In the genomic region with DNA sequence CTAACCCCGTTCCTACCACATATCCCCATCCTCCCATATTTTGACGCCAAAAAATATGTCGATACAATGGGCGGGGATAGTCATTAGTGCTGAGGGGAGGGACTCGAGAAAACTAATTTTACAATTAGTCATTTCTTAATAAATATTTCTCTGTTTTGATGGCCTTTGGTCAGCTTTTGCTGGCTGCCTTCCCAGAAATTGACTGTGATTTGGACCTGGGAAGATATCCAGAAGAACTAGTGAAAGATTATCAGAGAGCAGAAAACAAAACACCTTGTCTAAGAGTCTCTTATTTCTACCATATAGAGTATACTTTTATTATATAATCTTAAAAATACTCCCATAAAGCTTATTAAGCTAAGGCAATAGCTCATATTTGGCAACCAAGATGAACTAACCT, we compare ENCODE assay signal across 27 cellular contexts.
"Had no signal": no experiment of that assay in that cellular context is flagged by ENCODE, and none has a peak within 500 bp of the region (broad histone marks: within the 10 kb centered on the region; RNA-seq: fewer than 3 reads in every experiment).

No MANE protein-coding gene starts in this region.

- H3K4me3 ChIP-seq: left lung, lower lobe of right lung, ovary, right atrium auricular region, right lobe of liver, smooth muscle cell, tibial nerve, uterus had no signal

- H3K36me3 ChIP-seq: left lung, lower lobe of right lung, ovary, right atrium auricular region, right lobe of liver, tibial nerve, uterus had no signal

- H3K4me1 Mint-ChIP-seq: immature natural killer cell had no signal

- H3K27ac ChIP-seq: left lung, lower lobe of right lung, ovary, right atrium auricular region, right lobe of liver, tibial nerve, uterus had no signal

- H3K9me3 ChIP-seq: left lung, lower lobe of right lung, ovary, right atrium auricular region, right lobe of liver, tibial nerve, uterus had no signal

- H3K4me1 ChIP-seq: left lung, lower lobe of right lung, right atrium auricular region, right lobe of liver, tibial nerve, uterus had no signal

- H3K36me3 Mint-ChIP-seq: immature natural killer cell; natural killer cell treated with Interleukin-12 subunit alpha and Interleukin-12 subunit beta and Interleukin-15 and Interleukin-18, amount 100 ng/mL, for 72 hours; type B pancreatic cell had no signal

- H3K27me3 Mint-ChIP-seq: naive B cell; natural killer cell treated with Interleukin-12 subunit alpha and Interleukin-12 subunit beta and Interleukin-15 and Interleukin-18, amount 100 ng/mL, for 72 hours; progenitor cell of endocrine pancreas; stimulated activated memory B cell treated with anti-CD40 and anti-IgM and Interleukin-4, amounts not matched to agents 10 μg/mL and 1 μg/mL and 100 μg/mL, for 72 hours; type B pancreatic cell had no signal

- ATAC-seq: left colon; left lung; lower lobe of right lung; natural killer cell treated with Interleukin-12 subunit alpha and Interleukin-12 subunit beta and Interleukin-15 and Interleukin-18, amount 100 ng/mL, for 72 hours; right lobe of liver had no signal

- H3K27ac Mint-ChIP-seq: natural killer cell treated with Interleukin-12 subunit alpha and Interleukin-12 subunit beta and Interleukin-15 and Interleukin-18, amount 100 ng/mL, for 72 hours; progenitor cell of endocrine pancreas; stimulated activated memory B cell treated with anti-CD40 and anti-IgM and Interleukin-4, amounts not matched to agents 10 μg/mL and 1 μg/mL and 100 μg/mL, for 72 hours; stimulated activated naive CD8-positive, alpha-beta T cell treated with anti-CD3 and anti-CD28 coated beads, Interleukin-15, amount 100 ng/mL, for 72 hours; type B pancreatic cell had no signal

- H3K27me3 ChIP-seq: left lung, ovary, right atrium auricular region, right lobe of liver, tibial nerve, uterus had no signal

- H3K9me3 Mint-ChIP-seq: stimulated activated naive CD8-positive, alpha-beta T cell treated with anti-CD3 and anti-CD28 coated beads, Interleukin-15, amount 100 ng/mL, for 72 hours had no signal

- H3K4me3 Mint-ChIP-seq: immature natural killer cell; naive B cell; natural killer cell treated with Interleukin-12 subunit alpha and Interleukin-12 subunit beta and Interleukin-15 and Interleukin-18, amount 100 ng/mL, for 72 hours; stimulated activated memory B cell treated with anti-CD40 and anti-IgM and Interleukin-4, amounts not matched to agents 10 μg/mL and 1 μg/mL and 100 μg/mL, for 72 hours; stimulated activated naive CD8-positive, alpha-beta T cell treated with anti-CD3 and anti-CD28 coated beads, Interleukin-15, amount 100 ng/mL, for 72 hours; type B pancreatic cell had no signal

- FAIRE-seq: islet of Langerhans, kidney had no signal

- DNase-seq: hypothalamus; immature natural killer cell; kidney; left colon; left lung; lower lobe of right lung; mammary epithelial cell; mesenchymal stem cell; naive B cell; ovary; right lobe of liver; stimulated activated CD4-positive, alpha-beta T cell treated with anti-CD3 and anti-CD28 coated beads, Interleukin-1b, Interleukin-23, amount 100 ng/mL, for 48 hours; stimulated activated CD4-positive, alpha-beta T cell treated with anti-CD3 and anti-CD28 coated beads, Interleukin-2, amount 100 ng/mL, for 48 hours; stimulated activated CD4-positive, alpha-beta T cell treated with anti-CD3 and anti-CD28 coated beads, Interleukin-4, amount 100 ng/mL, for 4 hours; stimulated activated CD8-positive, alpha-beta memory T cell treated with anti-CD3 and anti-CD28 coated beads, Interleukin-4, amount 100 ng/mL, for 48 hours; stimulated activated naive CD4-positive, alpha-beta T cell treated with Interleukin-2 at 50 U/mL for 16 hours; stimulated activated naive CD8-positive, alpha-beta T cell treated with anti-CD3 and anti-CD28 coated beads, Interleukin-15, amount 100 ng/mL, for 72 hours; substantia nigra; uterus had no signal

- H3K4me2 ChIP-seq: smooth muscle cell had no signal
